Comparison of ENCODE assay signal across 8 cellular contexts in genomic region chr16:10988164-10988803, GRCh38. TPM values are rescaled to one million over a fixed set of nuclear protein-coding genes. Genes with fewer than 3 reads are reported as not detected.
DNase-seq lines count a peak whose midpoint lies in the region; ATAC-seq and TF ChIP-seq lines count a peak whose summit lies in the region.

No MANE protein-coding gene starts in this region.

- no peak overlapping the region for H2AFZ ChIP-seq in Karpas-422 (ENCODE audit: low read length)
- no peak overlapping the region for H2AFZ ChIP-seq in neural progenitor cell (replicated peaks)

- TF ChIP-seq CTCF in neural progenitor cell (IDR thresholded peaks at IDR 0.05): peak; percentile 53

- no peaks in the 10 kb centered on the region for H3K27me3 ChIP-seq in Karpas-422 (ENCODE audit: low read length)
- no peaks in the 10 kb centered on the region for H3K27me3 ChIP-seq in neural progenitor cell

- DNase-seq in SHP77 (lab: John Stamatoyannopoulos, UW) (peak; percentile 14 to 16), SHP77 treated with DMSO at 0.1 percent for 48 hours (lab: John Stamatoyannopoulos, UW) (no peak), Karpas-422 (peak; percentile 63), neural progenitor cell (ENCODE audit: low spot score) (peak; percentile 35), cortex of kidney (lab: John Stamatoyannopoulos, UW) (no peak), NCI-H146 (lab: John Stamatoyannopoulos, UW) (no peak)
- DNase-seq in activated T-helper 2 cell treated with anti-CD3 and anti-CD28 coated beads, Interferon-gamma antibody, Interleukin-2, Interleukin-4, amounts not matched to agents 10 μg/mL and 5 μg/mL and 100 μg/mL, durations not matched to agents 14 hours and 24 hours and 36 hours (ENCODE audit: low spot score): peak; percentile 63

- H3K36me3 Mint-ChIP-seq in activated T-helper 2 cell treated with anti-CD3 and anti-CD28 coated beads, Interferon-gamma antibody, Interleukin-2, Interleukin-4, amounts not matched to agents 10 μg/mL and 5 μg/mL and 100 μg/mL, durations not matched to agents 14 hours and 24 hours and 36 hours (ENCODE audit: low read depth): peaks cover 68% of the 10 kb centered on the region
- H3K36me3 Mint-ChIP-seq in neural progenitor cell: peaks cover 12% of the 10 kb centered on the region

- H3K9me3 ChIP-seq in Karpas-422 (ENCODE audit: low read length): no peaks in the 10 kb centered on the region
- no peaks in the 10 kb centered on the region for H3K9me3 ChIP-seq in neural progenitor cell (ENCODE audit: low read depth)

- no peaks in the 10 kb centered on the region for H3F3A ChIP-seq in neural progenitor cell (ENCODE audit: low read depth)

- H3K4me2 ChIP-seq in Karpas-422 (ENCODE audit: low read depth, low read length, poor library complexity, severe bottlenecking) (no peak overlapping the region), neural progenitor cell (no peak overlapping the region)

- no peak for ATAC-seq in HG03457 (IDR thresholded peaks at IDR 0.05; ENCODE audit: unreplicated experiment)

- H3K9me3 Mint-ChIP-seq in activated T-helper 2 cell treated with anti-CD3 and anti-CD28 coated beads, Interferon-gamma antibody, Interleukin-2, Interleukin-4, amounts not matched to agents 10 μg/mL and 5 μg/mL and 100 μg/mL, durations not matched to agents 14 hours and 24 hours and 36 hours: peaks cover 6% of the 10 kb centered on the region
- H3K9me3 Mint-ChIP-seq in neural progenitor cell: no peaks in the 10 kb centered on the region

- peak overlapping the region; percentile 84 for H3K27ac Mint-ChIP-seq in activated T-helper 2 cell treated with anti-CD3 and anti-CD28 coated beads, Interferon-gamma antibody, Interleukin-2, Interleukin-4, amounts not matched to agents 10 μg/mL and 5 μg/mL and 100 μg/mL, durations not matched to agents 14 hours and 24 hours and 36 hours
- no peak overlapping the region for H3K27ac Mint-ChIP-seq in neural progenitor cell

- H3K79me2 ChIP-seq in Karpas-422 (ENCODE audit: low read length) (0 out of 2 replicates have a peak, but pooled peaks cover 6% of the 10 kb centered on the region), neural progenitor cell (ENCODE audit: low read depth) (no peaks in the 10 kb centered on the region)

- H3K36me3 ChIP-seq in Karpas-422 (ENCODE audit: insufficient read depth, low read length): no peaks in the 10 kb centered on the region
- no peaks in the 10 kb centered on the region for H3K36me3 ChIP-seq in neural progenitor cell

- H3K9ac ChIP-seq in Karpas-422 (ENCODE audit: low read length): no peak overlapping the region
- H3K9ac ChIP-seq in neural progenitor cell: no peak overlapping the region

- intact Hi-C loops in activated T-helper 2 cell treated with anti-CD3 and anti-CD28 coated beads, Interferon-gamma antibody, Interleukin-2, Interleukin-4, amounts not matched to agents 10 μg/mL and 5 μg/mL and 100 μg/mL, durations not matched to agents 14 hours and 24 hours and 36 hours (cut with micrococcal nuclease): loop anchor here (1.0 to 5.0 kb wide), 10 partner anchors 23 to 269 kb away; no protein-coding TSS in a partner anchor

- H3K4me3 ChIP-seq in Karpas-422 (ENCODE audit: low read length) (no peak overlapping the region), neural progenitor cell (no peak overlapping the region)

- H4K20me1 ChIP-seq in Karpas-422 (ENCODE audit: insufficient read depth, low read depth, low read length): no peaks in the 10 kb centered on the region
- H4K20me1 ChIP-seq in neural progenitor cell (ENCODE audit: low read depth): peaks cover 3% of the 10 kb centered on the region

- H3K27me3 Mint-ChIP-seq in activated T-helper 2 cell treated with anti-CD3 and anti-CD28 coated beads, Interferon-gamma antibody, Interleukin-2, Interleukin-4, amounts not matched to agents 10 μg/mL and 5 μg/mL and 100 μg/mL, durations not matched to agents 14 hours and 24 hours and 36 hours (ENCODE audit: low read depth): no peaks in the 10 kb centered on the region
- H3K27me3 Mint-ChIP-seq in neural progenitor cell (ENCODE audit: insufficient read depth, low read depth): peaks cover 5% of the 10 kb centered on the region

- H3K4me3 Mint-ChIP-seq in activated T-helper 2 cell treated with anti-CD3 and anti-CD28 coated beads, Interferon-gamma antibody, Interleukin-2, Interleukin-4, amounts not matched to agents 10 μg/mL and 5 μg/mL and 100 μg/mL, durations not matched to agents 14 hours and 24 hours and 36 hours (ENCODE audit: low read depth): peak overlapping the region; percentile 62
- no peak overlapping the region for H3K4me3 Mint-ChIP-seq in neural progenitor cell

- H3K9me2 ChIP-seq in Karpas-422 (replicated peaks; ENCODE audit: insufficient read depth, low read length): no peaks in the 10 kb centered on the region

- H3K27ac ChIP-seq in Karpas-422 (ENCODE audit: low read length) (no peak overlapping the region), neural progenitor cell (no peak overlapping the region)

- H3K4me1 Mint-ChIP-seq in activated T-helper 2 cell treated with anti-CD3 and anti-CD28 coated beads, Interferon-gamma antibody, Interleukin-2, Interleukin-4, amounts not matched to agents 10 μg/mL and 5 μg/mL and 100 μg/mL, durations not matched to agents 14 hours and 24 hours and 36 hours (ENCODE audit: low read depth): peaks cover 81% of the 10 kb centered on the region
- H3K4me1 Mint-ChIP-seq in neural progenitor cell: peaks cover 37% of the 10 kb centered on the region

- H3K4me1 ChIP-seq in Karpas-422 (ENCODE audit: low read length): peaks cover 31% of the 10 kb centered on the region
- H3K4me1 ChIP-seq in neural progenitor cell: peaks cover 3% of the 10 kb centered on the region

RNA-seq across cellular contexts. Expression of gene CLEC16A, which starts 43.9 kb away (rescaled TPM):
- total RNA-seq in Karpas-422 (2014; rRNA removed; shearing (Covaris generic); ENCODE audit: low replicate concordance): 14.4 and 17.4 TPM in 2 replicates
- total RNA-seq in activated T-helper 2 cell treated with anti-CD3 and anti-CD28 coated beads, Interferon-gamma antibody, Interleukin-2, Interleukin-4, amounts not matched to agents 10 μg/mL and 5 μg/mL and 100 μg/mL, durations not matched to agents 14 hours and 24 hours and 36 hours: 44.8 and 48.7 TPM in 2 replicates
- total RNA-seq in neural progenitor cell (ENCODE audit: low replicate concordance): 7.8 and 11.9 TPM in 2 replicates

RNA-seq across cellular contexts. Expression of gene DEXI, which starts 46.0 kb away (rescaled TPM):
- 40.7 and 59.7 TPM in 2 replicates for total RNA-seq in Karpas-422 (2014; rRNA removed; shearing (Covaris generic); ENCODE audit: low replicate concordance)
- total RNA-seq in activated T-helper 2 cell treated with anti-CD3 and anti-CD28 coated beads, Interferon-gamma antibody, Interleukin-2, Interleukin-4, amounts not matched to agents 10 μg/mL and 5 μg/mL and 100 μg/mL, durations not matched to agents 14 hours and 24 hours and 36 hours: 38.5 and 38.7 TPM in 2 replicates
- total RNA-seq in neural progenitor cell (ENCODE audit: low replicate concordance): 16.4 and 45.9 TPM in 2 replicates

Comparison
In these comparisons a context has a peak if more than half of its experiments do, and no peak if none do; other contexts are left out.
1. DNase-seq: peak in SHP77 (2 of 2), Karpas-422 (single experiment), activated T-helper 2 cell treated with anti-CD3 and anti-CD28 coated beads, Interferon-gamma antibody, Interleukin-2, Interleukin-4, amounts not matched to agents 10 μg/mL and 5 μg/mL and 100 μg/mL, durations not matched to agents 14 hours and 24 hours and 36 hours (single experiment) and neural progenitor cell (single experiment); none in SHP77 treated with DMSO at 0.1 percent for 48 hours (single experiment), cortex of kidney (single experiment) and NCI-H146 (single experiment).